ENCODE assay signal across 8 cellular contexts in the genomic region with DNA sequence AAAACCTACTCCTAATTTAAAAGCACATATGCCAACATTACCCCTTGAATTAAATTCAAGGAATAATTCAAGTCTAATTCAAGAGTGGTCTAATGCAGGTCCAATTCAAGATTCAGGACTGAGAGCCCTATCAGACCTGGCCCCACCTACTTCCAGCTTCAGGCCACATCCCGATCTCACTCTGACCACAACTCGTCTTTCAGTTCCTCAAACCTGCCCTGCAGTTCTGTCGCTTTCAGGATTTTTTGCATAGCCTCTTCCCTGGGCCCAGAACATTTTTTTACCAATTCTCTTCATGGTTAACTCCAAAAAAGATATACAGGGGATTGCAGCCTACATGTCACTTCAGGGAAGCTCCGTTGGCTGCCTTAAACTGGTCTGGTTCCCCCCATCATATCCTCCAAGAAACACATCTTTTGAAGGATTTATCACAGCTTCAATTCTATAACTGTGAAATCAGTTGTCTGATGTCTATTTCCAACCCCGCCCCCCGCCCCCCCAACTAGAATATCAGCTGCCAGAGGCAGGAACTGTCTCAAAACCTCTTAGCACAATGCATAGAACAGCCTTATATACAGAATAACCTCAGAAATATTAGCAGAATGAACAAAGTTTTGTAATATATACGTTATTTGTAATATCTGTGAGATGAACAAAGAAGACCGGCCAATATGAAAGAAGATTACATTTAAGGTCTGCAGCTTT. TPM values are rescaled to one million over a fixed set of nuclear protein-coding genes. Genes with fewer than 3 reads are reported as not detected.
DNase-seq lines count a peak whose midpoint lies in the region; ATAC-seq and TF ChIP-seq lines count a peak whose summit lies in the region.

No MANE protein-coding gene starts in this region.

- no peaks in the 10 kb centered on the region for H3K9me3 ChIP-seq in hepatocyte (ENCODE audit: low read depth)

- H3K4me2 ChIP-seq in hepatocyte = no peak overlapping the region

- H3K9me3 Mint-ChIP-seq in progenitor cell of endocrine pancreas (ENCODE audit: low read depth) = no peaks in the 10 kb centered on the region

- H2AFZ ChIP-seq in hepatocyte = no peak overlapping the region

- H3K36me3 Mint-ChIP-seq in progenitor cell of endocrine pancreas (ENCODE audit: insufficient read depth) = peaks cover 5% of the 10 kb centered on the region

- no peaks in the 10 kb centered on the region for H3K36me3 ChIP-seq in hepatocyte (replicated peaks; ENCODE audit: insufficient read depth, low read depth)

- no peaks in the 10 kb centered on the region for H3K27me3 Mint-ChIP-seq in progenitor cell of endocrine pancreas

- H3K27ac Mint-ChIP-seq in progenitor cell of endocrine pancreas = no peak overlapping the region

- peaks cover 58% of the 10 kb centered on the region for H4K20me1 ChIP-seq in hepatocyte (ENCODE audit: insufficient read depth, poor library complexity, severe bottlenecking)

- no peaks in the 10 kb centered on the region for H3K27me3 ChIP-seq in hepatocyte

- H3K4me3 Mint-ChIP-seq in progenitor cell of endocrine pancreas (ENCODE audit: low read depth) = no peak overlapping the region

- peaks cover 93% of the 10 kb centered on the region for H3K79me2 ChIP-seq in hepatocyte

- peak overlapping the region; percentile 3 for H3K27ac ChIP-seq in hepatocyte

- peaks cover 11% of the 10 kb centered on the region for H3K4me1 ChIP-seq in hepatocyte (ENCODE audit: insufficient read depth)

- peak; percentile 94 to 97 for DNase-seq in Kasumi-1 (lab: John Stamatoyannopoulos, UW)
- DNase-seq in hepatocyte (ENCODE audit: low spot score) = no peak
- DNase-seq in NCI-H2029 treated with DMSO at 0.1 percent for 48 hours (lab: John Stamatoyannopoulos, UW) = no peak
- no peak for DNase-seq in progenitor cell of endocrine pancreas (ENCODE audit: low spot score, unreplicated experiment)
- no peak for DNase-seq in OCI-M2 (lab: John Stamatoyannopoulos, UW; ENCODE audit: unreplicated experiment)
- DNase-seq in GOT3 (lab: John Stamatoyannopoulos, UW) = no peak

- no peak overlapping the region for H3K4me3 ChIP-seq in hepatocyte

- H3K9me2 ChIP-seq in hepatocyte (replicated peaks; ENCODE audit: insufficient read depth) = no peaks in the 10 kb centered on the region

- TF ChIP-seq CTCF in hepatocyte (IDR thresholded peaks at IDR 0.05; ENCODE audit: poor library complexity) (no peak), progenitor cell of endocrine pancreas (IDR thresholded peaks at IDR 0.05; ENCODE audit: unreplicated experiment) (no peak)

- ATAC-seq in GM18511 (IDR thresholded peaks at IDR 0.05; ENCODE audit: unreplicated experiment) = peak; percentile 88
- ATAC-seq in GM21825 (IDR thresholded peaks at IDR 0.05; ENCODE audit: unreplicated experiment) = peak; percentile 86

- peaks cover 13% of the 10 kb centered on the region for H3K4me1 Mint-ChIP-seq in progenitor cell of endocrine pancreas (ENCODE audit: low read depth)

- WGBS in hepatocyte (ENCODE audit: low lambda C conversion rate, missing lambda C conversion rate) = 73% methylated on average over 7 of the region's 8 CpGs

RNA-seq across cellular contexts. Expression of a gene that starts 20.8 kb away (rescaled TPM):
- 44.8 and 49.8 TPM in 2 replicates for total RNA-seq in hepatocyte
- 22.3 and 23.7 TPM in 2 replicates for polyA plus RNA-seq in hepatocyte
- 57.6 TPM in 2 replicates for total RNA-seq in progenitor cell of endocrine pancreas

Comparison
In these comparisons a context has a peak if more than half of its experiments do, and no peak if none do; other contexts are left out.
1. DNase-seq: peak in Kasumi-1 (2 of 2); none in hepatocyte (single experiment), NCI-H2029 treated with DMSO at 0.1 percent for 48 hours (single experiment), progenitor cell of endocrine pancreas (single experiment), OCI-M2 (single experiment) and GOT3 (single experiment).